1 cellular context compared by ENCODE assay signal in the genomic region with DNA sequence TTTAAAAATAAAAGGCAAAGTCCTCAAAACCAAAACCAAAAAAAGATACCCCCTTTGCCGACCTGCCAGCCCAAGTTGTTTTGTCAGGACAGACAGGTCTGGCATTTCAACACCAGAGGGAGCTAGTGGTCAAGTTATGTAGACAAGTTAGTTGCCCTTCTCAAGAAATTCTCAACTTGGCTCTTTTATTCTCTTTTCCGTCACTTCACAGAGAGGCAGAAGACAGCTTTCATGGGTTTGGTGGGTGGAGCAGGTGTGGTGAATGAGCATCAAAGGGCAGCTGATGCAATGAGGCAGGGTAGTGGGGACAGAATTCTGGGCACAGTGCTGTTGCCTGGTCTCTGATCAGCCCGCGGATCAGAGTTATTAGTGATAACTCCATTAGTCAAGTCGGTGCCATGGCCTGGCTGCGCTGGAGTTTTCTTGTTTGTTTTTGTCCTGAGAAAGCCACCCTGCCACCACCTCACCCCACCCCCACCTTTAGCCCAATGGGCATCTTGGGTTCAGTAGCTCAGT.
TF ChIP-seq lines count a peak whose summit lies in the region.

No MANE protein-coding gene starts in this region.

TF ChIP-seq in HepG2, 621 proteins besides CTCF, POLR2A, EP300 and RAD21 (continued from another document and continues in another):
- TF ChIP-seq ISX (CRISPR knock-in tag; conservative IDR thresholded peaks at IDR 0.05) (no peak), CCAR2 (optimal IDR thresholded peaks at IDR 0.05; ENCODE audit: low read depth, low read length) (no peak), SMAD9 (CRISPR knock-in tag; IDR thresholded peaks at IDR 0.05) (no peak), ZNF674 (CRISPR knock-in tag; IDR thresholded peaks at IDR 0.05; ENCODE audit: low read depth) (no peak), ZNF781 (CRISPR knock-in tag; IDR thresholded peaks at IDR 0.05; ENCODE audit: borderline replicate concordance, not compliant biosample characterization) (no peak), MED8 (CRISPR knock-in tag; IDR thresholded peaks at IDR 0.05; ENCODE audit: insufficient replicate concordance) (no peak), CCDC6 (CRISPR knock-in tag; IDR thresholded peaks at IDR 0.05) (no peak), SRY (CRISPR knock-in tag; IDR thresholded peaks at IDR 0.05) (no peak), ZNF567 (CRISPR knock-in tag; IDR thresholded peaks at IDR 0.05; ENCODE audit: borderline replicate concordance) (no peak), JARID2 (CRISPR knock-in tag; IDR thresholded peaks at IDR 0.05; ENCODE audit: insufficient replicate concordance) (no peak), SMYD3 (CRISPR knock-in tag; IDR thresholded peaks at IDR 0.05) (no peak), MXI1 (IDR thresholded peaks at IDR 0.05; ENCODE audit: borderline replicate concordance, low read depth, low read length) (no peak; the same call in 2 of the 3 replicates), ZNF264 (CRISPR knock-in tag; IDR thresholded peaks at IDR 0.05) (no peak), EHMT2 (IDR thresholded peaks at IDR 0.05; ENCODE audit: borderline replicate concordance, low read depth, low read length) (peak; percentile 78; the same call in 1 of the 2 replicates), ZNF709 (CRISPR knock-in tag; IDR thresholded peaks at IDR 0.05) (no peak), ZNF747 (CRISPR knock-in tag; IDR thresholded peaks at IDR 0.05; ENCODE audit: borderline replicate concordance) (no peak), ZNF17 (CRISPR knock-in tag; IDR thresholded peaks at IDR 0.05) (no peak), ZNF749 (CRISPR knock-in tag; IDR thresholded peaks at IDR 0.05; ENCODE audit: borderline replicate concordance) (no peak), POGZ (CRISPR knock-in tag; IDR thresholded peaks at IDR 0.05) (peak; percentile 55; the same call in 1 of the 2 replicates), IRX3 (CRISPR knock-in tag; IDR thresholded peaks at IDR 0.05; ENCODE audit: borderline replicate concordance, low read depth) (no peak), DMAP1 (CRISPR knock-in tag; IDR thresholded peaks at IDR 0.05) (0 out of 2 replicates have a peak, but pooled peaks have one; percentile 32), ADNP (CRISPR knock-in tag; IDR thresholded peaks at IDR 0.05) (no peak), FLYWCH1 (CRISPR knock-in tag; IDR thresholded peaks at IDR 0.05) (no peak), ZC3H13 (CRISPR knock-in tag; IDR thresholded peaks at IDR 0.05) (no peak), TRIM24 (CRISPR knock-in tag; IDR thresholded peaks at IDR 0.05) (no peak), ZNF790 (CRISPR knock-in tag; IDR thresholded peaks at IDR 0.05; ENCODE audit: borderline replicate concordance) (no peak), NFE2L1 (CRISPR knock-in tag; IDR thresholded peaks at IDR 0.05; ENCODE audit: borderline replicate concordance) (no peak), RXRB (CRISPR knock-in tag; IDR thresholded peaks at IDR 0.05; ENCODE audit: borderline replicate concordance) (peak; percentile 54; the same call in 1 of the 2 replicates), EZH2 (conservative IDR thresholded peaks at IDR 0.05; ENCODE audit: low read depth, low read length) (no peak), FOXM1 (CRISPR knock-in tag; IDR thresholded peaks at IDR 0.05) (no peak), CEBPG (CRISPR knock-in tag; IDR thresholded peaks at IDR 0.05) (peak; percentile 62), ZNF776 (CRISPR knock-in tag; IDR thresholded peaks at IDR 0.05) (0 out of 2 replicates have a peak, but pooled peaks have one; percentile 32), ZNF546 (CRISPR knock-in tag; conservative IDR thresholded peaks at IDR 0.05) (no peak), JDP2 (CRISPR knock-in tag; IDR thresholded peaks at IDR 0.05; ENCODE audit: borderline replicate concordance) (no peak), ZNF367 (CRISPR knock-in tag; IDR thresholded peaks at IDR 0.05; ENCODE audit: borderline replicate concordance) (no peak), ZNF703 (CRISPR knock-in tag; IDR thresholded peaks at IDR 0.05; ENCODE audit: borderline replicate concordance) (no peak), ZBTB3 (CRISPR knock-in tag; IDR thresholded peaks at IDR 0.05; ENCODE audit: borderline replicate concordance, low read depth) (no peak), ZFX (CRISPR knock-in tag; IDR thresholded peaks at IDR 0.05; ENCODE audit: low read depth) (no peak), ETV6 (CRISPR knock-in tag; conservative IDR thresholded peaks at IDR 0.05) (no peak), ZNF343 (CRISPR knock-in tag; IDR thresholded peaks at IDR 0.05) (no peak), NCOA5 (CRISPR knock-in tag; IDR thresholded peaks at IDR 0.05) (no peak)
- TF ChIP-seq, protein P1, sequence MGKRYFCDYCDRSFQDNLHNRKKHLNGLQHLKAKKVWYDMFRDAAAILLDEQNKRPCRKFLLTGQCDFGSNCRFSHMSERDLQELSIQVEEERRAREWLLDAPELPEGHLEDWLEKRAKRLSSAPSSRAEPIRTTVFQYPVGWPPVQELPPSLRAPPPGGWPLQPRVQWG (CRISPR knock-in tag; IDR thresholded peaks at IDR 0.05; ENCODE audit: borderline replicate concordance, low read depth): no peak
- TF ChIP-seq, protein P2, sequence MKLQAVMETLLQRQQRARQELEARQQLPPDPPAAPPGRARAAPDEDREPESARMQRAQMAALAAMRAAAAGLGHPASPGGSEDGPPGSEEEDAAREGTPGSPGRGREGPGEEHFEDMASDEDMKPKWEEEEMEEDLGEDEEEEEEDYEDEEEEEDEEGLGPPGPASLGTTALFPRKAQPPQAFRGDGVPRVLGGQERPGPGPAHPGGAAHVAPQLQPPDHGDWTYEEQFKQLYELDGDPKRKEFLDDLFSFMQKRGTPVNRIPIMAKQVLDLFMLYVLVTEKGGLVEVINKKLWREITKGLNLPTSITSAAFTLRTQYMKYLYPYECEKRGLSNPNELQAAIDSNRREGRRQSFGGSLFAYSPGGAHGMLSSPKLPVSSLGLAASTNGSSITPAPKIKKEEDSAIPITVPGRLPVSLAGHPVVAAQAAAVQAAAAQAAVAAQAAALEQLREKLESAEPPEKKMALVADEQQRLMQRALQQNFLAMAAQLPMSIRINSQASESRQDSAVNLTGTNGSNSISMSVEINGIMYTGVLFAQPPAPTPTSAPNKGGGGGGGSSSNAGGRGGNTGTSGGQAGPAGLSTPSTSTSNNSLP (IDR thresholded peaks at IDR 0.05; ENCODE audit: low read depth, low read length): no peak
- TF ChIP-seq, protein P3, sequence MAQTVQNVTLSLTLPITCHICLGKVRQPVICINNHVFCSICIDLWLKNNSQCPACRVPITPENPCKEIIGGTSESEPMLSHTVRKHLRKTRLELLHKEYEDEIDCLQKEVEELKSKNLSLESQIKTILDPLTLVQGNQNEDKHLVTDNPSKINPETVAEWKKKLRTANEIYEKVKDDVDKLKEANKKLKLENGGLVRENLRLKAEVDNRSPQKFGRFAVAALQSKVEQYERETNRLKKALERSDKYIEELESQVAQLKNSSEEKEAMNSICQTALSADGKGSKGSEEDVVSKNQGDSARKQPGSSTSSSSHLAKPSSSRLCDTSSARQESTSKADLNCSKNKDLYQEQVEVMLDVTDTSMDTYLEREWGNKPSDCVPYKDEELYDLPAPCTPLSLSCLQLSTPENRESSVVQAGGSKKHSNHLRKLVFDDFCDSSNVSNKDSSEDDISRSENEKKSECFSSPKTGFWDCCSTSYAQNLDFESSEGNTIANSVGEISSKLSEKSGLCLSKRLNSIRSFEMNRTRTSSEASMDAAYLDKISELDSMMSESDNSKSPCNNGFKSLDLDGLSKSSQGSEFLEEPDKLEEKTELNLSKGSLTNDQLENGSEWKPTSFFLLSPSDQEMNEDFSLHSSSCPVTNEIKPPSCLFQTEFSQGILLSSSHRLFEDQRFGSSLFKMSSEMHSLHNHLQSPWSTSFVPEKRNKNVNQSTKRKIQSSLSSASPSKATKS (CRISPR knock-in tag; IDR thresholded peaks at IDR 0.05): no peak
- TF ChIP-seq, protein P4, sequence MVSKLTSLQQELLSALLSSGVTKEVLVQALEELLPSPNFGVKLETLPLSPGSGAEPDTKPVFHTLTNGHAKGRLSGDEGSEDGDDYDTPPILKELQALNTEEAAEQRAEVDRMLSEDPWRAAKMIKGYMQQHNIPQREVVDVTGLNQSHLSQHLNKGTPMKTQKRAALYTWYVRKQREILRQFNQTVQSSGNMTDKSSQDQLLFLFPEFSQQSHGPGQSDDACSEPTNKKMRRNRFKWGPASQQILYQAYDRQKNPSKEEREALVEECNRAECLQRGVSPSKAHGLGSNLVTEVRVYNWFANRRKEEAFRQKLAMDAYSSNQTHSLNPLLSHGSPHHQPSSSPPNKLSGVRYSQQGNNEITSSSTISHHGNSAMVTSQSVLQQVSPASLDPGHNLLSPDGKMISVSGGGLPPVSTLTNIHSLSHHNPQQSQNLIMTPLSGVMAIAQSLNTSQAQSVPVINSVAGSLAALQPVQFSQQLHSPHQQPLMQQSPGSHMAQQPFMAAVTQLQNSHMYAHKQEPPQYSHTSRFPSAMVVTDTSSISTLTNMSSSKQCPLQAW (CRISPR knock-in tag; IDR thresholded peaks at IDR 0.05): peak; percentile 69
- TF ChIP-seq, protein P5, sequence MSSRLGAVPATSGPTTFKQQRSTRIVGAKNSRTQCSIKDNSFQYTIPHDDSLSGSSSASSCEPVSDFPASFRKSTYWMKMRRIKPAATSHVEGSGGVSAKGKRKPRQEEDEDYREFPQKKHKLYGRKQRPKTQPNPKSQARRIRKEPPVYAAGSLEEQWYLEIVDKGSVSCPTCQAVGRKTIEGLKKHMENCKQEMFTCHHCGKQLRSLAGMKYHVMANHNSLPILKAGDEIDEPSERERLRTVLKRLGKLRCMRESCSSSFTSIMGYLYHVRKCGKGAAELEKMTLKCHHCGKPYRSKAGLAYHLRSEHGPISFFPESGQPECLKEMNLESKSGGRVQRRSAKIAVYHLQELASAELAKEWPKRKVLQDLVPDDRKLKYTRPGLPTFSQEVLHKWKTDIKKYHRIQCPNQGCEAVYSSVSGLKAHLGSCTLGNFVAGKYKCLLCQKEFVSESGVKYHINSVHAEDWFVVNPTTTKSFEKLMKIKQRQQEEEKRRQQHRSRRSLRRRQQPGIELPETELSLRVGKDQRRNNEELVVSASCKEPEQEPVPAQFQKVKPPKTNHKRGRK (CRISPR knock-in tag; IDR thresholded peaks at IDR 0.05): no peak
- TF ChIP-seq, protein P6, sequence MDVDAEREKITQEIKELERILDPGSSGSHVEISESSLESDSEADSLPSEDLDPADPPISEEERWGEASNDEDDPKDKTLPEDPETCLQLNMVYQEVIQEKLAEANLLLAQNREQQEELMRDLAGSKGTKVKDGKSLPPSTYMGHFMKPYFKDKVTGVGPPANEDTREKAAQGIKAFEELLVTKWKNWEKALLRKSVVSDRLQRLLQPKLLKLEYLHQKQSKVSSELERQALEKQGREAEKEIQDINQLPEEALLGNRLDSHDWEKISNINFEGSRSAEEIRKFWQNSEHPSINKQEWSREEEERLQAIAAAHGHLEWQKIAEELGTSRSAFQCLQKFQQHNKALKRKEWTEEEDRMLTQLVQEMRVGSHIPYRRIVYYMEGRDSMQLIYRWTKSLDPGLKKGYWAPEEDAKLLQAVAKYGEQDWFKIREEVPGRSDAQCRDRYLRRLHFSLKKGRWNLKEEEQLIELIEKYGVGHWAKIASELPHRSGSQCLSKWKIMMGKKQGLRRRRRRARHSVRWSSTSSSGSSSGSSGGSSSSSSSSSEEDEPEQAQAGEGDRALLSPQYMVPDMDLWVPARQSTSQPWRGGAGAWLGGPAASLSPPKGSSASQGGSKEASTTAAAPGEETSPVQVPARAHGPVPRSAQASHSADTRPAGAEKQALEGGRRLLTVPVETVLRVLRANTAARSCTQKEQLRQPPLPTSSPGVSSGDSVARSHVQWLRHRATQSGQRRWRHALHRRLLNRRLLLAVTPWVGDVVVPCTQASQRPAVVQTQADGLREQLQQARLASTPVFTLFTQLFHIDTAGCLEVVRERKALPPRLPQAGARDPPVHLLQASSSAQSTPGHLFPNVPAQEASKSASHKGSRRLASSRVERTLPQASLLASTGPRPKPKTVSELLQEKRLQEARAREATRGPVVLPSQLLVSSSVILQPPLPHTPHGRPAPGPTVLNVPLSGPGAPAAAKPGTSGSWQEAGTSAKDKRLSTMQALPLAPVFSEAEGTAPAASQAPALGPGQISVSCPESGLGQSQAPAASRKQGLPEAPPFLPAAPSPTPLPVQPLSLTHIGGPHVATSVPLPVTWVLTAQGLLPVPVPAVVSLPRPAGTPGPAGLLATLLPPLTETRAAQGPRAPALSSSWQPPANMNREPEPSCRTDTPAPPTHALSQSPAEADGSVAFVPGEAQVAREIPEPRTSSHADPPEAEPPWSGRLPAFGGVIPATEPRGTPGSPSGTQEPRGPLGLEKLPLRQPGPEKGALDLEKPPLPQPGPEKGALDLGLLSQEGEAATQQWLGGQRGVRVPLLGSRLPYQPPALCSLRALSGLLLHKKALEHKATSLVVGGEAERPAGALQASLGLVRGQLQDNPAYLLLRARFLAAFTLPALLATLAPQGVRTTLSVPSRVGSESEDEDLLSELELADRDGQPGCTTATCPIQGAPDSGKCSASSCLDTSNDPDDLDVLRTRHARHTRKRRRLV (CRISPR knock-in tag; IDR thresholded peaks at IDR 0.05): no peak
- TF ChIP-seq, protein P7, sequence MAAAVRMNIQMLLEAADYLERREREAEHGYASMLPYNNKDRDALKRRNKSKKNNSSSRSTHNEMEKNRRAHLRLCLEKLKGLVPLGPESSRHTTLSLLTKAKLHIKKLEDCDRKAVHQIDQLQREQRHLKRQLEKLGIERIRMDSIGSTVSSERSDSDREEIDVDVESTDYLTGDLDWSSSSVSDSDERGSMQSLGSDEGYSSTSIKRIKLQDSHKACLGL (CRISPR knock-in tag; IDR thresholded peaks at IDR 0.05): no peak
- TF ChIP-seq, protein P8, sequence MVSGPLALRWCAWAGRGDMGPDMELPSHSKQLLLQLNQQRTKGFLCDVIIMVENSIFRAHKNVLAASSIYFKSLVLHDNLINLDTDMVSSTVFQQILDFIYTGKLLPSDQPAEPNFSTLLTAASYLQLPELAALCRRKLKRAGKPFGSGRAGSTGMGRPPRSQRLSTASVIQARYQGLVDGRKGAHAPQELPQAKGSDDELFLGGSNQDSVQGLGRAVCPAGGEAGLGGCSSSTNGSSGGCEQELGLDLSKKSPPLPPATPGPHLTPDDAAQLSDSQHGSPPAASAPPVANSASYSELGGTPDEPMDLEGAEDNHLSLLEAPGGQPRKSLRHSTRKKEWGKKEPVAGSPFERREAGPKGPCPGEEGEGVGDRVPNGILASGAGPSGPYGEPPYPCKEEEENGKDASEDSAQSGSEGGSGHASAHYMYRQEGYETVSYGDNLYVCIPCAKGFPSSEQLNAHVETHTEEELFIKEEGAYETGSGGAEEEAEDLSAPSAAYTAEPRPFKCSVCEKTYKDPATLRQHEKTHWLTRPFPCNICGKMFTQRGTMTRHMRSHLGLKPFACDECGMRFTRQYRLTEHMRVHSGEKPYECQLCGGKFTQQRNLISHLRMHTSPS (CRISPR knock-in tag; IDR thresholded peaks at IDR 0.05; ENCODE audit: low read depth): peak; percentile 14; the same call in 1 of the 2 replicates
- TF ChIP-seq, protein P9, sequence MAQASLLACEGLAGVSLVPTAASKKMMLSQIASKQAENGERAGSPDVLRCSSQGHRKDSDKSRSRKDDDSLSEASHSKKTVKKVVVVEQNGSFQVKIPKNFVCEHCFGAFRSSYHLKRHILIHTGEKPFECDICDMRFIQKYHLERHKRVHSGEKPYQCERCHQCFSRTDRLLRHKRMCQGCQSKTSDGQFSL (CRISPR knock-in tag; IDR thresholded peaks at IDR 0.05): no peak
- TF ChIP-seq, protein P10, sequence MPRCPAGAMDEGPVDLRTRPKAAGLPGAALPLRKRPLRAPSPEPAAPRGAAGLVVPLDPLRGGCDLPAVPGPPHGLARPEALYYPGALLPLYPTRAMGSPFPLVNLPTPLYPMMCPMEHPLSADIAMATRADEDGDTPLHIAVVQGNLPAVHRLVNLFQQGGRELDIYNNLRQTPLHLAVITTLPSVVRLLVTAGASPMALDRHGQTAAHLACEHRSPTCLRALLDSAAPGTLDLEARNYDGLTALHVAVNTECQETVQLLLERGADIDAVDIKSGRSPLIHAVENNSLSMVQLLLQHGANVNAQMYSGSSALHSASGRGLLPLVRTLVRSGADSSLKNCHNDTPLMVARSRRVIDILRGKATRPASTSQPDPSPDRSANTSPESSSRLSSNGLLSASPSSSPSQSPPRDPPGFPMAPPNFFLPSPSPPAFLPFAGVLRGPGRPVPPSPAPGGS (CRISPR knock-in tag; IDR thresholded peaks at IDR 0.05): no peak
